ENCODE assay signal across 8 cellular contexts in genomic region chr6:100116409-100117194, GRCh38.
DNase-seq lines count a peak whose midpoint lies in the region; ATAC-seq, FAIRE-seq and TF ChIP-seq lines count a peak whose summit lies in the region.

No MANE protein-coding gene starts in this region.

- H3K27ac ChIP-seq in CD4-positive, alpha-beta memory T cell (ENCODE audit: low read depth, low read length) = no peak overlapping the region
- H3K27ac ChIP-seq in heart right ventricle (no peak overlapping the region), small intestine (ENCODE audit: low read depth in 1 of 2, low read length in 1 of 2) (no peak overlapping the region)

- peak in 3 of 5 donors; percentile 3 to 9 (median 8) for DNase-seq in CD4-positive, alpha-beta memory T cell
- DNase-seq in NCI-H345 (lab: John Stamatoyannopoulos, UW) = peak; percentile 69
- DNase-seq in activated CD8-positive, alpha-beta T cell treated with anti-CD3 and anti-CD28 coated beads for 36 hours = peak; percentile 61
- DNase-seq in heart right ventricle = peak in 1 of 2 donors; percentile 29
- DNase-seq in small intestine = peak; percentile 24
- no peak for DNase-seq in activated gamma-delta T cell treated with Interleukin-2 at 50 U/mL for 16 hours

- POLR2A ChIA-PET in CD4-positive, alpha-beta memory T cell (lab: Charles Lee; ENCODE audit: partially characterized antibody) = no interaction called here
- POLR2A ChIA-PET in activated CD8-positive, alpha-beta T cell treated with anti-CD3 and anti-CD28 coated beads for 36 hours (lab: Charles Lee) = no interaction called here

- no peaks in the 10 kb centered on the region for H3K4me1 ChIP-seq in CD4-positive, alpha-beta memory T cell (ENCODE audit: insufficient read depth, low read length)
- H3K4me1 ChIP-seq in heart right ventricle (no peaks in the 10 kb centered on the region), small intestine (ENCODE audit: control insufficient read depth in 2 of 2, insufficient read depth in 1 of 2, low read depth in 1 of 2, low read length in 1 of 2) (no peaks in the 10 kb centered on the region)

- H3K4me3 Mint-ChIP-seq in CD4-positive, alpha-beta memory T cell = no peak overlapping the region
- no peak overlapping the region for H3K4me3 Mint-ChIP-seq in activated CD8-positive, alpha-beta T cell treated with anti-CD3 and anti-CD28 coated beads for 36 hours

- no peaks in the 10 kb centered on the region for H3K36me3 Mint-ChIP-seq in CD4-positive, alpha-beta memory T cell
- H3K36me3 Mint-ChIP-seq in activated CD8-positive, alpha-beta T cell treated with anti-CD3 and anti-CD28 coated beads for 36 hours (ENCODE audit: low read depth) = no peaks in the 10 kb centered on the region

- H3K27ac Mint-ChIP-seq in CD4-positive, alpha-beta memory T cell = no peak overlapping the region
- H3K27ac Mint-ChIP-seq in activated CD8-positive, alpha-beta T cell treated with anti-CD3 and anti-CD28 coated beads for 36 hours = no peak overlapping the region

- ATAC-seq in GM18511 (IDR thresholded peaks at IDR 0.05; ENCODE audit: unreplicated experiment) (peak; percentile 85), HG03139 (IDR thresholded peaks at IDR 0.05; ENCODE audit: unreplicated experiment) (peak; percentile 70), heart right ventricle (no peak)
- no peak for ATAC-seq in activated CD8-positive, alpha-beta T cell treated with anti-CD3 and anti-CD28 coated beads for 36 hours

- CTCF ChIA-PET in CD4-positive, alpha-beta memory T cell (lab: Charles Lee; ENCODE audit: partially characterized antibody) = interaction anchor here (1.2 to 2.2 kb wide), 2 partner anchors 363 to 547 kb away, joined by 3 to 7 read pairs; no protein-coding TSS in a partner anchor
- CTCF ChIA-PET in activated CD8-positive, alpha-beta T cell treated with anti-CD3 and anti-CD28 coated beads for 36 hours (lab: Charles Lee) = interaction anchor here (0.8 to 1.7 kb wide), 15 partner anchors 10 to 629 kb away, joined by 3 to 6 read pairs (median 3); no protein-coding TSS in a partner anchor

- peaks cover 0 to 5% of the 10 kb centered on the region in 2 donors for H3K27me3 Mint-ChIP-seq in CD4-positive, alpha-beta memory T cell
- peaks cover 11% of the 10 kb centered on the region for H3K27me3 Mint-ChIP-seq in activated CD8-positive, alpha-beta T cell treated with anti-CD3 and anti-CD28 coated beads for 36 hours

- no peaks in the 10 kb centered on the region for H3K9me3 Mint-ChIP-seq in CD4-positive, alpha-beta memory T cell
- no peaks in the 10 kb centered on the region for H3K9me3 Mint-ChIP-seq in activated CD8-positive, alpha-beta T cell treated with anti-CD3 and anti-CD28 coated beads for 36 hours

- H3K27me3 ChIP-seq in CD4-positive, alpha-beta memory T cell (ENCODE audit: insufficient read depth, low read length) = no peaks in the 10 kb centered on the region
- H3K27me3 ChIP-seq in heart right ventricle (peaks cover 0 to 10% (median 0%) of the 10 kb centered on the region in 7 donors), small intestine (ENCODE audit: control insufficient read depth in 2 of 2, insufficient read depth in 2 of 2, low read length in 2 of 2) (no peaks in the 10 kb centered on the region)

- FAIRE-seq in small intestine (lab: Jason Lieb, UNC) = no peak

- no peaks in the 10 kb centered on the region for H3K36me3 ChIP-seq in CD4-positive, alpha-beta memory T cell (ENCODE audit: insufficient read depth, low read length)
- H3K36me3 ChIP-seq in heart right ventricle (no peaks in the 10 kb centered on the region), small intestine (ENCODE audit: control insufficient read depth in 2 of 2, insufficient read depth in 2 of 2, low read length in 2 of 2) (no peaks in the 10 kb centered on the region)

- peak; percentile 44 for TF ChIP-seq CTCF in activated CD8-positive, alpha-beta T cell treated with anti-CD3 and anti-CD28 coated beads for 36 hours (IDR thresholded peaks at IDR 0.05)
- TF ChIP-seq CTCF in heart right ventricle (IDR thresholded peaks at IDR 0.05) = peak; percentile 34 to 72 (median 64)

- intact Hi-C loops in CD4-positive, alpha-beta memory T cell (cut with micrococcal nuclease) = loop anchor here (1.0 to 5.0 kb wide), 2 partner anchors 363 to 606 kb away; no protein-coding TSS in a partner anchor
- intact Hi-C loops in activated CD8-positive, alpha-beta T cell treated with anti-CD3 and anti-CD28 coated beads for 36 hours (cut with micrococcal nuclease) = loop anchor here (2.0 kb wide), 1 partner anchor 362 kb away; no protein-coding TSS in a partner anchor
- intact Hi-C loops in heart right ventricle (cut with DNase I) = loop anchor here (1.0 to 10.0 kb wide), 7 partner anchors 361 to 548 kb away; no protein-coding TSS in a partner anchor

- H3K9me3 ChIP-seq in CD4-positive, alpha-beta memory T cell (ENCODE audit: control insufficient read depth in 1 of 2, low read length in 2 of 2) = no peaks in the 10 kb centered on the region
- H3K9me3 ChIP-seq in heart right ventricle (no peaks in the 10 kb centered on the region), small intestine (ENCODE audit: control insufficient read depth, low read depth) (no peaks in the 10 kb centered on the region)

- no peak overlapping the region for H3K4me3 ChIP-seq in CD4-positive, alpha-beta memory T cell (ENCODE audit: low read length in 2 of 2)
- H3K4me3 ChIP-seq in heart right ventricle = no peak overlapping the region
- H3K4me3 ChIP-seq in small intestine (ENCODE audit: low read depth in 1 of 2, low read length in 2 of 2) = no peak overlapping the region

- H3K4me1 Mint-ChIP-seq in CD4-positive, alpha-beta memory T cell = peaks cover 0 to 1% (median 0%) of the 10 kb centered on the region in 4 donors
- no peaks in the 10 kb centered on the region for H3K4me1 Mint-ChIP-seq in activated CD8-positive, alpha-beta T cell treated with anti-CD3 and anti-CD28 coated beads for 36 hours (ENCODE audit: low read depth)

- 24 to 32% methylated on average over 4 of the region's 4 CpGs for WGBS in heart right ventricle, 2 donors
- 21 to 29% (median 28%) methylated on average over 4 of the region's 4 CpGs for WGBS in small intestine, 3 donors

Comparison
In these comparisons a context has a peak if more than half of its experiments do, and no peak if none do; other contexts are left out.
1. ATAC-seq: peak in GM18511 (single experiment) and HG03139 (single experiment); none in activated CD8-positive, alpha-beta T cell treated with anti-CD3 and anti-CD28 coated beads for 36 hours (single experiment) and heart right ventricle (0 of 8).